Comparison of ENCODE assay signal across 1 cellular context in genomic region chr15:67110400-67110799, GRCh38.
TF ChIP-seq lines count a peak whose summit lies in the region.

No MANE protein-coding gene starts in this region.

TF ChIP-seq in IMR-90, 13 proteins besides CTCF, POLR2A, EP300 and RAD21 (continued from another document):
- TF ChIP-seq CEBPB (IDR thresholded peaks at IDR 0.05; ENCODE audit: low read depth, low read length) (no peak), RFX5 (IDR thresholded peaks at IDR 0.05; ENCODE audit: low read depth, low read length) (no peak)
